Comparison of ENCODE assay signal across 14 cellular contexts in the genomic region with DNA sequence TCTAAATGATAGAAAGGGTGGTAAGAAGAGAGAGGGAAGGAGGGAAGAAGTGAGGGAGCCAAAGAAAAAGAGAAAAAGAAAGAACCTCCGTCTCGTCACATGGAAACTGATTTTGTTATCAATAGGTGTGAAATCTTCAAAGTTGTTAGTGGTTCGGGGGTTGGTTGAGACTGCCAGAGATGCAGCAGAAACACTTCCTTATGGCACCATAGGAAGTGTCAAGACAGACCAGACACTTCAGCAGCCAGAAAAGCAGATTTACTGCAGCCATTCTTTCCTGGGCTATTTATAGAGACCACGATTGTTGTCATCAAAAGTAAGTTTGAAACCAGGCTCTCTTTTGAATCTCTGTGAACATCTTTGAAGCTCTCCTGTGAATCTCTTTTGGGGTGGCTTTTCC.
"Had no signal": no experiment of that assay in that cellular context is flagged by ENCODE, and none has a peak within 500 bp of the region (broad histone marks: within the 10 kb centered on the region; RNA-seq: fewer than 3 reads in every experiment).

No MANE protein-coding gene starts in this region.

- H3K36me3 ChIP-seq: ascending aorta, heart left ventricle, left ventricle myocardium inferior, neutrophil, right atrium auricular region, SJSA1, transverse colon had no signal

- H3K4me1 Mint-ChIP-seq: memory B cell had no signal

- H3K27me3 ChIP-seq: ascending aorta, neutrophil, right atrium auricular region, SJSA1, transverse colon had no signal

- H3K36me3 Mint-ChIP-seq: memory B cell had no signal

- ATAC-seq: heart left ventricle had no signal

- H3K4me1 ChIP-seq: ascending aorta, heart left ventricle, left ventricle myocardium inferior, right atrium auricular region, SJSA1, transverse colon had no signal

- H3K27ac Mint-ChIP-seq: memory B cell had no signal

- H3K27ac ChIP-seq: ascending aorta, heart left ventricle, left ventricle myocardium inferior, neutrophil, right atrium auricular region, SJSA1, transverse colon, VCaP had no signal

- H3K27me3 Mint-ChIP-seq: memory B cell had no signal

- H3K9me3 ChIP-seq: ascending aorta, heart left ventricle, left ventricle myocardium inferior, neutrophil, right atrium auricular region, SJSA1, transverse colon had no signal

- H3K4me3 Mint-ChIP-seq: memory B cell had no signal

- H3K4me3 ChIP-seq: ascending aorta, heart left ventricle, left ventricle myocardium inferior, right atrium auricular region, SJSA1, transverse colon had no signal

- DNase-seq: activated CD4-positive, alpha-beta T cell treated with anti-CD3 and anti-CD28 coated beads for 48 hours; heart left ventricle; left ventricle myocardium inferior; posterior cingulate gyrus; small intestine; SW 1271; T1000; transverse colon had no signal
